In genomic region chr3:94593531-94594150, GRCh38 we compare ENCODE assay signal across 22 cellular contexts.
"Had no signal": no experiment of that assay in that cellular context is flagged by ENCODE, and none has a peak within 500 bp of the region (broad histone marks: within the 10 kb centered on the region; RNA-seq: fewer than 3 reads in every experiment).

No MANE protein-coding gene starts in this region.

- H3K27ac ChIP-seq: gastrocnemius medialis, neural progenitor cell, prostate gland, right atrium auricular region, suprapubic skin, vagina had no signal

- H3K4me1 ChIP-seq: gastrocnemius medialis, neural progenitor cell, right atrium auricular region, suprapubic skin, vagina had no signal

- H3K27me3 ChIP-seq: gastrocnemius medialis, neural progenitor cell, right atrium auricular region, suprapubic skin, vagina had no signal

- DNase-seq: cortex of kidney; effector memory CD8-positive, alpha-beta T cell; erythroblast; gastrocnemius medialis; head of caudate nucleus; kidney; mesenchymal stem cell; naive thymus-derived CD4-positive, alpha-beta T cell; stimulated activated CD4-positive, alpha-beta T cell treated with anti-CD3 and anti-CD28 coated beads, Interleukin-12 subunit alpha, Interleukin-12 subunit beta, amount 100 ng/mL, for 4 hours; stimulated activated CD4-positive, alpha-beta T cell treated with anti-CD3 and anti-CD28 coated beads, Interleukin-1b, Interleukin-23, amount 100 ng/mL, for 48 hours; stimulated activated CD4-positive, alpha-beta T cell treated with anti-CD3 and anti-CD28 coated beads, Interleukin-4, amount 100 ng/mL, for 1 hour; stimulated activated CD8-positive, alpha-beta memory T cell treated with anti-CD3 and anti-CD28 coated beads, Interleukin-4, amount 100 ng/mL, for 48 hours; stimulated activated naive CD4-positive, alpha-beta T cell; stimulated activated naive CD8-positive, alpha-beta T cell treated with anti-CD3 and anti-CD28 coated beads, Interleukin-15, amount 100 ng/mL, for 72 hours; trophoblast cell had no signal

- H3K4me3 ChIP-seq: gastrocnemius medialis, lung, neural progenitor cell, prostate gland, right atrium auricular region, smooth muscle cell, suprapubic skin, vagina had no signal

- H3K36me3 ChIP-seq: gastrocnemius medialis, neural progenitor cell, prostate gland, right atrium auricular region, suprapubic skin, vagina had no signal

- H3K9me3 ChIP-seq: gastrocnemius medialis, prostate gland, right atrium auricular region, suprapubic skin, vagina had no signal
